ENCODE assay signal across 8 cellular contexts in the genomic region with DNA sequence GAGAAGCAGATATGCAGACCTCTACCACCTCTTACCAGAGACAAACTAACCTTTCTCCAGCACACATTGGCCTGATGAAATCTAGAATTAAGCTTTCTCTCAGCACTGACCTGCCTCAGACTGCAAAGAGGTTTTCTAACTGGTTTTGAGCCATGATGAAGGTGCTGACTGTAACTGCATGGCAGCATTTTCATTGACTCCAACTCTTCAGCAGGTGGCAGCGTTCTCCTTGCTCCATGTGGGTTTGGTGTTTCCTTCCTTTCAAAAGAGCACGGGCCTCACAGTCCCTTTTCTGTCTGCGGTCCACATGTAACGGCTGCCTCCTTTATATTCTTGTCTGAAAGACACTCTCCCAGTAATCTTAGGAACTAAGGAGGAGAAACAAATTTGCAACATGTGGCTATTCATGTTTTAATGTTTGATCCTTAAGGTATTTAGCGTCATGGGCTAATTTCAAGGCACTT. TPM values are rescaled to one million over a fixed set of nuclear protein-coding genes. Genes with fewer than 3 reads are reported as not detected.
DNase-seq lines count a peak whose midpoint lies in the region; ATAC-seq and TF ChIP-seq lines count a peak whose summit lies in the region.

No MANE protein-coding gene starts in this region.

- H3K27me3 ChIP-seq in left ventricle myocardium inferior (ENCODE audit: low read depth) (no peaks in the 10 kb centered on the region), sigmoid colon (no peaks in the 10 kb centered on the region)

- no peak for TF ChIP-seq EP300 in Ishikawa (IDR thresholded peaks at IDR 0.05; ENCODE audit: borderline replicate concordance)
- no peak for TF ChIP-seq EP300 in sigmoid colon (IDR thresholded peaks at IDR 0.05)

- no peaks in the 10 kb centered on the region for H3K36me3 Mint-ChIP-seq in activated naive CD8-positive, alpha-beta T cell treated with anti-CD3 and anti-CD28 coated beads, Interleukin-2, amount 50 U/mL, for 24 hours (ENCODE audit: low read depth)

- no peak overlapping the region for H3K27ac Mint-ChIP-seq in activated naive CD8-positive, alpha-beta T cell treated with anti-CD3 and anti-CD28 coated beads, Interleukin-2, amount 50 U/mL, for 24 hours

- intact Hi-C loops in left ventricle myocardium inferior (cut with micrococcal nuclease) (loop anchor here (5.0 kb wide), 2 partner anchors 537 to 702 kb away; no protein-coding TSS in a partner anchor), sigmoid colon (cut with DNase I) (loop anchor here (2.0 to 5.0 kb wide), 2 partner anchors 262 to 702 kb away; no protein-coding TSS in a partner anchor)

- H3K4me3 ChIP-seq in left ventricle myocardium inferior (no peak overlapping the region), sigmoid colon (no peak overlapping the region)

- H3K36me3 ChIP-seq in left ventricle myocardium inferior (no peaks in the 10 kb centered on the region), sigmoid colon (no peaks in the 10 kb centered on the region)

- TF ChIP-seq CTCF in left ventricle myocardium inferior (IDR thresholded peaks at IDR 0.05; ENCODE audit: borderline replicate concordance) = peak; percentile 84
- peak in 3 of 4 experiments; percentile 60 to 75 (median 63) for TF ChIP-seq CTCF in sigmoid colon (IDR thresholded peaks at IDR 0.05)

- TF ChIP-seq POLR2A in sigmoid colon (IDR thresholded peaks at IDR 0.05) = no peak

- TF ChIP-seq RAD21 in Ishikawa (IDR thresholded peaks at IDR 0.05; ENCODE audit: low read depth) = peak; percentile 94

- H3K27ac ChIP-seq in left ventricle myocardium inferior (replicated peaks) = no peak overlapping the region
- no peak overlapping the region for H3K27ac ChIP-seq in sigmoid colon

- H3K4me1 ChIP-seq in left ventricle myocardium inferior (no peaks in the 10 kb centered on the region), sigmoid colon (no peaks in the 10 kb centered on the region)

- H3K27me3 Mint-ChIP-seq in activated naive CD8-positive, alpha-beta T cell treated with anti-CD3 and anti-CD28 coated beads, Interleukin-2, amount 50 U/mL, for 24 hours = no peaks in the 10 kb centered on the region

- 15 to 18% methylated on average over 5 of the region's 5 CpGs for WGBS in sigmoid colon, 2 donors

- peaks cover 9% of the 10 kb centered on the region for H3K4me1 Mint-ChIP-seq in activated naive CD8-positive, alpha-beta T cell treated with anti-CD3 and anti-CD28 coated beads, Interleukin-2, amount 50 U/mL, for 24 hours

- no peaks in the 10 kb centered on the region for H3K9me3 Mint-ChIP-seq in activated naive CD8-positive, alpha-beta T cell treated with anti-CD3 and anti-CD28 coated beads, Interleukin-2, amount 50 U/mL, for 24 hours

- no peaks in the 10 kb centered on the region for H3K9me3 ChIP-seq in left ventricle myocardium inferior (replicated peaks)
- H3K9me3 ChIP-seq in sigmoid colon = no peaks in the 10 kb centered on the region

- H3K4me3 Mint-ChIP-seq in activated naive CD8-positive, alpha-beta T cell treated with anti-CD3 and anti-CD28 coated beads, Interleukin-2, amount 50 U/mL, for 24 hours = no peak overlapping the region

- DNase-seq in ELF-1 (ENCODE audit: low read depth, low spot score) (peak; percentile 70), SK-MEL-5 (ENCODE audit: low read depth, low spot score) (peak; percentile 84), left ventricle myocardium inferior (peak; percentile 45), sigmoid colon (peak; percentile 81), HuH-7 (ENCODE audit: low spot score) (no peak)
- peak; percentile 36 for DNase-seq in activated naive CD8-positive, alpha-beta T cell treated with anti-CD3 and anti-CD28 coated beads, Interleukin-2, amount 50 U/mL, for 24 hours

- ATAC-seq in activated naive CD8-positive, alpha-beta T cell treated with anti-CD3 and anti-CD28 coated beads, Interleukin-2, amount 50 U/mL, for 24 hours = peak; percentile 86
- ATAC-seq in HG03469 (IDR thresholded peaks at IDR 0.05; ENCODE audit: unreplicated experiment) = no peak

- in situ Hi-C loops in SK-MEL-5 (cut with HindIII; ENCODE audit: low pct_unique_long_range_greater_than_20kb, low sequenced_read_pairs) = loop anchor here (25.0 kb wide), 1 partner anchor 387 kb away; no protein-coding TSS in a partner anchor

TF ChIP-seq in Ishikawa, 13 proteins besides CTCF, POLR2A, EP300 and RAD21:
- TF ChIP-seq YY1 (IDR thresholded peaks at IDR 0.05; ENCODE audit: low read depth) (no peak), TEAD4 (IDR thresholded peaks at IDR 0.05) (no peak), CEBPB (IDR thresholded peaks at IDR 0.05) (no peak)
- TF ChIP-seq, protein P1, sequence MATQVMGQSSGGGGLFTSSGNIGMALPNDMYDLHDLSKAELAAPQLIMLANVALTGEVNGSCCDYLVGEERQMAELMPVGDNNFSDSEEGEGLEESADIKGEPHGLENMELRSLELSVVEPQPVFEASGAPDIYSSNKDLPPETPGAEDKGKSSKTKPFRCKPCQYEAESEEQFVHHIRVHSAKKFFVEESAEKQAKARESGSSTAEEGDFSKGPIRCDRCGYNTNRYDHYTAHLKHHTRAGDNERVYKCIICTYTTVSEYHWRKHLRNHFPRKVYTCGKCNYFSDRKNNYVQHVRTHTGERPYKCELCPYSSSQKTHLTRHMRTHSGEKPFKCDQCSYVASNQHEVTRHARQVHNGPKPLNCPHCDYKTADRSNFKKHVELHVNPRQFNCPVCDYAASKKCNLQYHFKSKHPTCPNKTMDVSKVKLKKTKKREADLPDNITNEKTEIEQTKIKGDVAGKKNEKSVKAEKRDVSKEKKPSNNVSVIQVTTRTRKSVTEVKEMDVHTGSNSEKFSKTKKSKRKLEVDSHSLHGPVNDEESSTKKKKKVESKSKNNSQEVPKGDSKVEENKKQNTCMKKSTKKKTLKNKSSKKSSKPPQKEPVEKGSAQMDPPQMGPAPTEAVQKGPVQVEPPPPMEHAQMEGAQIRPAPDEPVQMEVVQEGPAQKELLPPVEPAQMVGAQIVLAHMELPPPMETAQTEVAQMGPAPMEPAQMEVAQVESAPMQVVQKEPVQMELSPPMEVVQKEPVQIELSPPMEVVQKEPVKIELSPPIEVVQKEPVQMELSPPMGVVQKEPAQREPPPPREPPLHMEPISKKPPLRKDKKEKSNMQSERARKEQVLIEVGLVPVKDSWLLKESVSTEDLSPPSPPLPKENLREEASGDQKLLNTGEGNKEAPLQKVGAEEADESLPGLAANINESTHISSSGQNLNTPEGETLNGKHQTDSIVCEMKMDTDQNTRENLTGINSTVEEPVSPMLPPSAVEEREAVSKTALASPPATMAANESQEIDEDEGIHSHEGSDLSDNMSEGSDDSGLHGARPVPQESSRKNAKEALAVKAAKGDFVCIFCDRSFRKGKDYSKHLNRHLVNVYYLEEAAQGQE (IDR thresholded peaks at IDR 0.05; ENCODE audit: low read depth) = no peak
- TF ChIP-seq, protein P2, sequence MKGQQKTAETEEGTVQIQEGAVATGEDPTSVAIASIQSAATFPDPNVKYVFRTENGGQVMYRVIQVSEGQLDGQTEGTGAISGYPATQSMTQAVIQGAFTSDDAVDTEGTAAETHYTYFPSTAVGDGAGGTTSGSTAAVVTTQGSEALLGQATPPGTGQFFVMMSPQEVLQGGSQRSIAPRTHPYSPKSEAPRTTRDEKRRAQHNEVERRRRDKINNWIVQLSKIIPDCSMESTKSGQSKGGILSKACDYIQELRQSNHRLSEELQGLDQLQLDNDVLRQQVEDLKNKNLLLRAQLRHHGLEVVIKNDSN (IDR thresholded peaks at IDR 0.05) = no peak

RNA-seq across cellular contexts. Expression of a gene that starts 12.6 kb away (rescaled TPM):
- 0.03 and 0.08 TPM in 2 replicates for total RNA-seq in SK-MEL-5 (2014; rRNA removed; shearing (Covaris generic))
- 0.33 and 0.37 TPM in 2 replicates for polyA plus RNA-seq in SK-MEL-5 (2015; cell fraction: cytosol; rRNA removed)
- polyA plus RNA-seq in SK-MEL-5 (2015; cell fraction: nucleus; rRNA removed) = 0.07 and 0.64 TPM in 2 replicates
- total RNA-seq in left ventricle myocardium inferior (0.19 TPM), sigmoid colon (under 1 TPM; 0.14 to 0.36 (median 0.30) TPM)
- polyA plus RNA-seq in sigmoid colon = under 1 TPM; 0.60 to 0.92 (median 0.76) TPM

RNA-seq across cellular contexts. Expression of a gene that starts 12.7 kb away (rescaled TPM):
- 52.4 and 55.5 TPM in 2 replicates for total RNA-seq in SK-MEL-5 (2014; rRNA removed; shearing (Covaris generic))
- polyA plus RNA-seq in SK-MEL-5 (2015; cell fraction: cytosol; rRNA removed) = 14.4 and 17.8 TPM in 2 replicates
- 16.4 and 22.6 TPM in 2 replicates for polyA plus RNA-seq in SK-MEL-5 (2015; cell fraction: nucleus; rRNA removed)
- 49.9 TPM for total RNA-seq in left ventricle myocardium inferior
- 100 to 1,000 TPM in 2 of 4 donors, 10 to 100 TPM in 2; 80.0 to 180 (median 118) TPM for total RNA-seq in sigmoid colon
- 10 to 100 TPM; 27.0 to 40.9 (median 31.2) TPM for polyA plus RNA-seq in sigmoid colon

RNA-seq across cellular contexts. Expression of a gene that starts 32.7 kb away (rescaled TPM):
- total RNA-seq in SK-MEL-5 (2014; rRNA removed; shearing (Covaris generic)) = 63.2 and 80.5 TPM in 2 replicates
- 41.2 and 48.9 TPM in 2 replicates for polyA plus RNA-seq in SK-MEL-5 (2015; cell fraction: cytosol; rRNA removed)
- 47.9 and 61.2 TPM in 2 replicates for polyA plus RNA-seq in SK-MEL-5 (2015; cell fraction: nucleus; rRNA removed)
- 93.2 TPM for total RNA-seq in left ventricle myocardium inferior
- 10 to 100 TPM; 28.0 to 45.3 (median 37.3) TPM for total RNA-seq in sigmoid colon
- polyA plus RNA-seq in sigmoid colon = 10 to 100 TPM in 2 of 3 donors, 1 to 10 TPM in 1; 6.9 to 18.7 (median 10.8) TPM
